15 cellular contexts compared by ENCODE assay signal in the genomic region with DNA sequence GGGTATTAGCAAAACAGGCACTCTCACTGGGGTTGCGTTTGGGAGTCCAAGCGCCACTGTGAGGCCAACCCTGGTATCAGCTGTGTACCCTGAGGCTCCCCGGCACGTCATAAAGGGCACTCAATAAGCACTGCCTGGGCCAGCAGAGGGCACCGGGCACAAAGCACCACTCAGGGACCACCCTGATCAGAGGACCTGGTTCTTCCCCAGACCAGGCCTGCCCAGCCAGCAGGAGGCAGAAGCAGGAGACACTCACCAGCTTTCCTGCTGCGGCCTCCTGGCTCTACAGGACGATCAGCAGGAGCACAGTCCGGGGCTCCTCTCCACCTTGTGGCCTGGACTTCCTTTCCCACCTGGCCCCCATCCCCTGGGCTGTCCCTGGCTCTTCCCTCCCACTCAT. TPM values are rescaled to one million over a fixed set of nuclear protein-coding genes. Genes with fewer than 3 reads are reported as not detected.
DNase-seq lines count a peak whose midpoint lies in the region; ATAC-seq, FAIRE-seq and TF ChIP-seq lines count a peak whose summit lies in the region.
"Had no signal": no experiment of that assay in that cellular context is flagged by ENCODE, and none has a peak within 500 bp of the region (broad histone marks: within the 10 kb centered on the region; RNA-seq: fewer than 3 reads in every experiment).

No MANE protein-coding gene starts in this region.

- WGBS in HepG2 (ENCODE audit: low lambda C conversion rate), result 99% methylated on average over 6 of the region's 8 CpGs
- WGBS in adrenal gland, 4 donors, result 59 to 85% (median 81%) methylated on average over 5 to 8 of the region's 8 CpGs

- CTCF ChIA-PET in HepG2 (lab: Yijun Ruan, JAX; ENCODE audit: low intra/inter-chr PET ratio, low total read pairs), result no interaction called here

- no peak overlapping the region for H2AFZ ChIP-seq in HepG2 (ENCODE audit: low read length)

- POLR2A ChIA-PET in HepG2 (lab: Yijun Ruan, JAX), result no interaction called here

- BruUV-seq in HepG2 (replicated peaks; lab: Mats Ljungman, UMichigan), result no TSS peak

- no peaks in the 10 kb centered on the region for H3K27me3 ChIP-seq in BE2C
- H3K27me3 ChIP-seq in H7 (ENCODE audit: control insufficient read depth, insufficient read depth, low read length), result no peaks in the 10 kb centered on the region
- H3K27me3 ChIP-seq in HepG2 (ENCODE audit: control insufficient read depth in 1 of 2, insufficient read depth in 2 of 2, low read length in 2 of 2), result no peaks in the 10 kb centered on the region
- H3K27me3 ChIP-seq in adrenal gland, result no peaks in the 10 kb centered on the region
- H3K27me3 ChIP-seq: left lung had no signal

- TF ChIP-seq RAD21 in HepG2 (CRISPR knock-in tag; IDR thresholded peaks at IDR 0.05), result 0 out of 2 replicates have a peak, but pooled peaks have one; percentile 23

- no peak overlapping the region for H3K4me2 ChIP-seq in HepG2 (ENCODE audit: low read depth, low read length)

- in situ Hi-C loops in HepG2 (cut with HindIII; ENCODE audit: extremely low pct_ligation_motif_present, low pct_unique_long_range_greater_than_20kb), result no loop called here

- H3K9me3 ChIP-seq in BE2C, result no peaks in the 10 kb centered on the region
- H3K9me3 ChIP-seq in HepG2 (ENCODE audit: low read length), result no peaks in the 10 kb centered on the region
- H3K9me3 ChIP-seq in adrenal gland (replicated peaks in 1 of 3), result no peaks in the 10 kb centered on the region
- H3K9me3 ChIP-seq: Caco-2, left lung had no signal

- intact Hi-C loops in HepG2 (cut with micrococcal nuclease; ENCODE audit: unreplicated experiment), result no loop called here
- intact Hi-C loops in adrenal gland (cut with DNase I), result no loop called here

- no peak for TF ChIP-seq POLR2A in HepG2 (IDR thresholded peaks at IDR 0.05; ENCODE audit: insufficient read depth in 1 of 2, low read depth in 2 of 2, low read length in 2 of 2)
- TF ChIP-seq POLR2A in adrenal gland (IDR thresholded peaks at IDR 0.05), result no peak

- peak; percentile 52 for ATAC-seq in HepG2
- ATAC-seq in GM18517 (IDR thresholded peaks at IDR 0.05; ENCODE audit: unreplicated experiment), result no peak
- ATAC-seq in GM18907 (IDR thresholded peaks at IDR 0.05; ENCODE audit: unreplicated experiment), result no peak
- no peak for ATAC-seq in GM21515 (IDR thresholded peaks at IDR 0.05; ENCODE audit: unreplicated experiment)
- ATAC-seq: left lung had no signal

- peaks cover 17% of the 10 kb centered on the region for H3K79me2 ChIP-seq in HepG2 (ENCODE audit: insufficient read depth, low read length)

- no peak for TF ChIP-seq EP300 in HepG2 (IDR thresholded peaks at IDR 0.05; ENCODE audit: low read depth in 2 of 2, low read length in 2 of 2)
- TF ChIP-seq EP300 in HepG2 (CRISPR knock-in tag; IDR thresholded peaks at IDR 0.05; ENCODE audit: borderline replicate concordance), result no peak

- H3K27ac ChIP-seq in HepG2 (ENCODE audit: extremely low read length, insufficient read depth, low read length) (no peak overlapping the region), adrenal gland (no peak overlapping the region)
- H3K27ac ChIP-seq: left lung had no signal

- H3K36me3 ChIP-seq in BE2C, result peaks cover 27% of the 10 kb centered on the region
- no peaks in the 10 kb centered on the region; the same call in 1 of the 2 replicates for H3K36me3 ChIP-seq in H7 (replicated peaks; ENCODE audit: control insufficient read depth, insufficient read depth, low read length)
- peaks cover 17 to 40% of the 10 kb centered on the region in 2 experiments; a peak in 4 of 5 replicates for H3K36me3 ChIP-seq in HepG2 (replicated peaks in 1 of 2; ENCODE audit: control insufficient read depth in 1 of 2, insufficient read depth in 2 of 2, low read length in 2 of 2)
- peaks cover 0 to 36% of the 10 kb centered on the region in 2 donors for H3K36me3 ChIP-seq in adrenal gland (replicated peaks in 1 of 2)

- peak; percentile 32 for DNase-seq in BE2C
- DNase-seq in H7, result peak; percentile 83
- DNase-seq in activated CD8-positive, alpha-beta memory T cell treated with anti-CD3 and anti-CD28 coated beads, Interleukin-2, amount 50 U/mL, for 48 hours, result peak; percentile 54
- DNase-seq in HepG2 (ENCODE audit: low spot score), result peak; percentile 48
- no peak for DNase-seq in adrenal gland
- DNase-seq: Caco-2; stimulated activated CD4-positive, alpha-beta T cell treated with anti-CD3 and anti-CD28 coated beads, Interleukin-12 subunit alpha, Interleukin-12 subunit beta, amount 100 ng/mL, for 4 hours had no signal

- H3K9ac ChIP-seq in HepG2 (ENCODE audit: insufficient read depth, low read depth, low read length), result no peak overlapping the region

- no peak for FAIRE-seq in HepG2 (lab: Jason Lieb, UNC)
- FAIRE-seq: endometrium, GM19239 had no signal

- TF ChIP-seq CTCF in BE2C (IDR thresholded peaks at IDR 0.05; ENCODE audit: low read depth, low read length) (peak; percentile 27), HepG2 (CRISPR knock-in tag; IDR thresholded peaks at IDR 0.05) (peak; percentile 45), adrenal gland (IDR thresholded peaks at IDR 0.05) (no peak)

- H3K4me1 ChIP-seq in BE2C (no peaks in the 10 kb centered on the region), HepG2 (ENCODE audit: insufficient read depth, low read length) (peaks cover 10% of the 10 kb centered on the region), adrenal gland (replicated peaks in 1 of 2) (peaks cover 22 to 34% of the 10 kb centered on the region in 2 donors)

- H4K20me1 ChIP-seq in HepG2 (ENCODE audit: insufficient read depth, low read length), result peaks cover 15% of the 10 kb centered on the region

- no peak overlapping the region for H3K4me3 ChIP-seq in BE2C (ENCODE audit: low read depth, low read length)
- no peak overlapping the region for H3K4me3 ChIP-seq in H7 (ENCODE audit: insufficient read depth, low read depth, low read length)
- H3K4me3 ChIP-seq in HepG2 (replicated peaks in 1 of 3; ENCODE audit: insufficient read depth in 1 of 3, low read depth in 2 of 3, low read length in 3 of 3), result no peak overlapping the region
- no peak overlapping the region for H3K4me3 ChIP-seq in adrenal gland
- H3K4me3 ChIP-seq: left lung had no signal

TF ChIP-seq in HepG2, 621 proteins besides CTCF, POLR2A, EP300 and RAD21 (continues in another document):
- TF ChIP-seq HNRNPL (IDR thresholded peaks at IDR 0.05; ENCODE audit: low read depth, low read length), result peak; percentile 68; the same call in 1 of the 2 replicates

RNA-seq across cellular contexts. Expression of gene MGAT1, which starts 12.6 kb away (rescaled TPM):
- 120 TPM for polyA plus RNA-seq in BE2C (2012; ENCODE audit: insufficient read depth, insufficient read length, low read depth)
- total RNA-seq in H7 (2014; rRNA removed; shearing (Covaris generic)), result 76.1 and 77.8 TPM in 2 replicates
- total RNA-seq in HepG2 (2016; rRNA removed; fragmentation: Illumina TruSeq; extraction: Trizol) (26.7 and 50.1 TPM in 2 replicates), adrenal gland (100 to 1,000 TPM; 117 to 224 (median 152) TPM)
- total RNA-seq in HepG2 (2016; cell fraction: cytosol; rRNA removed; fragmentation: Illumina TruSeq; extraction: Trizol; ENCODE audit: low read depth), result 15.0 and 17.0 TPM in 2 replicates
- 27.7 and 47.8 TPM in 2 replicates for total RNA-seq in HepG2 (2016; cell fraction: insoluble cytoplasmic fraction; rRNA removed; fragmentation: Illumina TruSeq; extraction: Trizol)
- 38.7 and 40.9 TPM in 2 replicates for total RNA-seq in HepG2 (2016; cell fraction: membrane; rRNA removed; fragmentation: Illumina TruSeq; extraction: Trizol)
- total RNA-seq in HepG2 (2016; cell fraction: nucleus; rRNA removed; fragmentation: Illumina TruSeq; extraction: Trizol), result 41.7 and 45.5 TPM in 2 replicates
- polyA plus RNA-seq in HepG2 (2011; rRNA removed) (55.3 and 72.5 TPM in 2 replicates), adrenal gland (100 to 1,000 TPM in 1 of 3 donors, 10 to 100 TPM in 2; 46.8 to 144 (median 62.7) TPM)
- 68.1 and 77.1 TPM in 2 replicates for polyA plus RNA-seq in HepG2 (2011; cell fraction: cytosol; rRNA removed)
- polyA plus RNA-seq in HepG2 (2011; cell fraction: nucleus; rRNA removed), result 95.1 and 98.8 TPM in 2 replicates
- polyA plus RNA-seq in HepG2 (2012), result 54.8 and 70.3 TPM in 2 replicates
- 24.2 and 28.9 TPM in 2 replicates for polyA plus RNA-seq in HepG2 (2016; cell fraction: cytosol; fragmentation: Illumina TruSeq; extraction: Trizol; ENCODE audit: low read depth)
- polyA plus RNA-seq in HepG2 (2016; cell fraction: insoluble cytoplasmic fraction; fragmentation: Illumina TruSeq; extraction: Trizol; ENCODE audit: low read depth), result 31.3 and 35.5 TPM in 2 replicates
- polyA plus RNA-seq in HepG2 (2016; cell fraction: membrane; fragmentation: Illumina TruSeq; extraction: Trizol; ENCODE audit: low read depth), result 36.5 and 42.6 TPM in 2 replicates
- 88.1 and 90.9 TPM in 2 replicates for polyA plus RNA-seq in HepG2 (2016; cell fraction: nucleus; fragmentation: Illumina TruSeq; extraction: Trizol; ENCODE audit: insufficient read depth, low read depth)
- polyA minus RNA-seq in HepG2 (2011; rRNA and poly(A)+ RNA removed; ENCODE audit: low replicate concordance), result 47.5 and 138 TPM in 2 replicates
- 68.3 and 69.5 TPM in 2 replicates for polyA minus RNA-seq in HepG2 (2011; cell fraction: cytosol; rRNA and poly(A)+ RNA removed)
- polyA minus RNA-seq in HepG2 (2011; cell fraction: nucleus; rRNA and poly(A)+ RNA removed), result 44.8 and 54.2 TPM in 2 replicates

RNA-seq across cellular contexts. Expression of gene OR2Y1, which starts 50.2 kb away (rescaled TPM):
- polyA plus RNA-seq in BE2C (2012; ENCODE audit: insufficient read depth, insufficient read length, low read depth), result not detected
- total RNA-seq in H7 (2014; rRNA removed; shearing (Covaris generic)), result not detected in 2 replicates
- total RNA-seq in HepG2 (2016; rRNA removed; fragmentation: Illumina TruSeq; extraction: Trizol) (not detected in 2 replicates), adrenal gland (not detected)
- not detected in 2 replicates for total RNA-seq in HepG2 (2016; cell fraction: cytosol; rRNA removed; fragmentation: Illumina TruSeq; extraction: Trizol; ENCODE audit: low read depth)
- not detected in 2 replicates for total RNA-seq in HepG2 (2016; cell fraction: insoluble cytoplasmic fraction; rRNA removed; fragmentation: Illumina TruSeq; extraction: Trizol)
- total RNA-seq in HepG2 (2016; cell fraction: membrane; rRNA removed; fragmentation: Illumina TruSeq; extraction: Trizol), result not detected in 2 replicates
- total RNA-seq in HepG2 (2016; cell fraction: nucleus; rRNA removed; fragmentation: Illumina TruSeq; extraction: Trizol), result not detected in 2 replicates
- polyA plus RNA-seq in HepG2 (2011; rRNA removed) (not detected in 2 replicates), adrenal gland (not detected)
- polyA plus RNA-seq in HepG2 (2011; cell fraction: cytosol; rRNA removed), result not detected in 2 replicates
- polyA plus RNA-seq in HepG2 (2011; cell fraction: nucleus; rRNA removed), result not detected in 2 replicates
- polyA plus RNA-seq in HepG2 (2012), result not detected in 2 replicates
- not detected in 2 replicates for polyA plus RNA-seq in HepG2 (2016; cell fraction: cytosol; fragmentation: Illumina TruSeq; extraction: Trizol; ENCODE audit: low read depth)
- polyA plus RNA-seq in HepG2 (2016; cell fraction: insoluble cytoplasmic fraction; fragmentation: Illumina TruSeq; extraction: Trizol; ENCODE audit: low read depth), result not detected in 2 replicates
- polyA plus RNA-seq in HepG2 (2016; cell fraction: membrane; fragmentation: Illumina TruSeq; extraction: Trizol; ENCODE audit: low read depth), result not detected in 2 replicates
- not detected in 2 replicates for polyA plus RNA-seq in HepG2 (2016; cell fraction: nucleus; fragmentation: Illumina TruSeq; extraction: Trizol; ENCODE audit: insufficient read depth, low read depth)
- polyA minus RNA-seq in HepG2 (2011; rRNA and poly(A)+ RNA removed; ENCODE audit: low replicate concordance), result not detected in 2 replicates
- not detected in 2 replicates for polyA minus RNA-seq in HepG2 (2011; cell fraction: cytosol; rRNA and poly(A)+ RNA removed)
- not detected in 2 replicates for polyA minus RNA-seq in HepG2 (2011; cell fraction: nucleus; rRNA and poly(A)+ RNA removed)
- total RNA-seq: Caco-2, left lung, MCF 10A, temporal lobe had no signal

Comparison
In these comparisons a context has a peak if more than half of its experiments do, and no peak if none do; other contexts are left out.
1. DNase-seq: peak in BE2C (single experiment), H7 (single experiment), activated CD8-positive, alpha-beta memory T cell treated with anti-CD3 and anti-CD28 coated beads, Interleukin-2, amount 50 U/mL, for 48 hours (single experiment) and HepG2 (single experiment); none in adrenal gland (0 of 7).
2. CTCF ChIP-seq: peak in BE2C (single experiment) and HepG2 (single experiment); none in adrenal gland (0 of 6).